Comparison of ENCODE assay signal across 16 cellular contexts in genomic region chr6:137282253-137282652, GRCh38.
DNase-seq lines count a peak whose midpoint lies in the region; ATAC-seq and TF ChIP-seq lines count a peak whose summit lies in the region.
"Had no signal": no experiment of that assay in that cellular context is flagged by ENCODE, and none has a peak within 500 bp of the region (broad histone marks: within the 10 kb centered on the region; RNA-seq: fewer than 3 reads in every experiment).

No MANE protein-coding gene starts in this region.

- H3K27me3 Mint-ChIP-seq in activated B cell treated with CpG ODN at 0.5 μM for 24 hours (no peaks in the 10 kb centered on the region), glutamatergic neuron (ENCODE audit: unreplicated experiment) (peaks cover 5% of the 10 kb centered on the region), type B pancreatic cell (peaks cover 25% of the 10 kb centered on the region)

- H3K9me3 Mint-ChIP-seq in activated B cell treated with CpG ODN at 0.5 μM for 24 hours (no peaks in the 10 kb centered on the region), glutamatergic neuron (ENCODE audit: unreplicated experiment) (peaks cover 3% of the 10 kb centered on the region), type B pancreatic cell (no peaks in the 10 kb centered on the region)
- H3K9me3 Mint-ChIP-seq: effector memory CD8-positive, alpha-beta T cell; T-helper 2 cell treated with Interferon-gamma antibody and Interleukin-4, amounts not matched to agents 5 μg/mL and 100 μg/mL, for 36 hours had no signal

- peak overlapping the region; percentile 33 for H3K4me3 Mint-ChIP-seq in activated B cell treated with CpG ODN at 0.5 μM for 24 hours
- no peak overlapping the region for H3K4me3 Mint-ChIP-seq in glutamatergic neuron (ENCODE audit: unreplicated experiment)
- H3K4me3 Mint-ChIP-seq in type B pancreatic cell: no peak overlapping the region
- H3K4me3 Mint-ChIP-seq: T-helper 2 cell treated with Interferon-gamma antibody and Interleukin-4, amounts not matched to agents 5 μg/mL and 100 μg/mL, for 36 hours had no signal

- no peak for TF ChIP-seq CTCF in activated B cell treated with CpG ODN at 0.5 μM for 24 hours (IDR thresholded peaks at IDR 0.05)
- TF ChIP-seq CTCF in glutamatergic neuron (IDR thresholded peaks at IDR 0.05; ENCODE audit: partially characterized antibody, unreplicated experiment): no peak
- TF ChIP-seq CTCF in type B pancreatic cell (conservative IDR thresholded peaks at IDR 0.05): no peak

- CTCF ChIA-PET in activated B cell treated with CpG ODN at 0.5 μM for 24 hours (lab: Charles Lee): interaction anchor here (1.0 kb wide), 1 partner anchor 32 kb away, joined by 3 read pairs; no protein-coding TSS in a partner anchor

- DNase-seq in AML-193 (lab: John Stamatoyannopoulos, UW) (peak; percentile 52 to 56), Kasumi-1 (lab: John Stamatoyannopoulos, UW) (peak; percentile 94), activated B cell treated with CpG ODN at 0.5 μM for 24 hours (no peak), glutamatergic neuron (no peak), mucosa of gallbladder (ENCODE audit: low spot score) (no peak), type B pancreatic cell (ENCODE audit: extremely low spot score, unreplicated experiment) (no peak)
- DNase-seq: activated T-cell treated with anti-CD3 and anti-CD28 coated beads, Interleukin-2, amount 50 U/mL, for 48 hours; Calu3; effector memory CD8-positive, alpha-beta T cell; left cardiac atrium; MM.1S; NCI-H2081 treated with DMSO at 0.1 percent for 48 hours; stimulated activated naive CD4-positive, alpha-beta T cell treated with Interleukin-2 at 50 U/mL for 16 hours had no signal

- H3K27ac Mint-ChIP-seq in activated B cell treated with CpG ODN at 0.5 μM for 24 hours (peak overlapping the region; percentile 37), glutamatergic neuron (ENCODE audit: unreplicated experiment) (no peak overlapping the region), type B pancreatic cell (no peak overlapping the region)
- H3K27ac Mint-ChIP-seq: T-helper 2 cell treated with Interferon-gamma antibody and Interleukin-4, amounts not matched to agents 5 μg/mL and 100 μg/mL, for 36 hours had no signal

- POLR2A ChIA-PET in activated B cell treated with CpG ODN at 0.5 μM for 24 hours (lab: Charles Lee): no interaction called here

- H3K4me1 Mint-ChIP-seq in activated B cell treated with CpG ODN at 0.5 μM for 24 hours (peaks cover 54% of the 10 kb centered on the region), glutamatergic neuron (ENCODE audit: low read depth, unreplicated experiment) (peaks cover 16% of the 10 kb centered on the region), type B pancreatic cell (ENCODE audit: unreplicated experiment) (peaks cover 7% of the 10 kb centered on the region)

- intact Hi-C loops in activated B cell treated with CpG ODN at 0.5 μM for 24 hours (cut with micrococcal nuclease): no loop called here

- ATAC-seq in GM18498 (IDR thresholded peaks at IDR 0.05; ENCODE audit: unreplicated experiment) (peak; percentile 52), activated B cell treated with CpG ODN at 0.5 μM for 24 hours (ENCODE audit: low read depth) (peak; percentile 72), SK-N-SH treated with all-trans-retinoic acid at 6 μM for 48 hours (no peak)
- ATAC-seq: effector memory CD8-positive, alpha-beta T cell had no signal

- H3K36me3 Mint-ChIP-seq in activated B cell treated with CpG ODN at 0.5 μM for 24 hours (ENCODE audit: low read depth) (no peaks in the 10 kb centered on the region), glutamatergic neuron (ENCODE audit: unreplicated experiment) (no peaks in the 10 kb centered on the region), type B pancreatic cell (no peaks in the 10 kb centered on the region)

TF ChIP-seq in SK-N-SH treated with all-trans-retinoic acid at 6 μM for 48 hours, 23 proteins besides CTCF, POLR2A, EP300 and RAD21:
- TF ChIP-seq, protein P1, sequence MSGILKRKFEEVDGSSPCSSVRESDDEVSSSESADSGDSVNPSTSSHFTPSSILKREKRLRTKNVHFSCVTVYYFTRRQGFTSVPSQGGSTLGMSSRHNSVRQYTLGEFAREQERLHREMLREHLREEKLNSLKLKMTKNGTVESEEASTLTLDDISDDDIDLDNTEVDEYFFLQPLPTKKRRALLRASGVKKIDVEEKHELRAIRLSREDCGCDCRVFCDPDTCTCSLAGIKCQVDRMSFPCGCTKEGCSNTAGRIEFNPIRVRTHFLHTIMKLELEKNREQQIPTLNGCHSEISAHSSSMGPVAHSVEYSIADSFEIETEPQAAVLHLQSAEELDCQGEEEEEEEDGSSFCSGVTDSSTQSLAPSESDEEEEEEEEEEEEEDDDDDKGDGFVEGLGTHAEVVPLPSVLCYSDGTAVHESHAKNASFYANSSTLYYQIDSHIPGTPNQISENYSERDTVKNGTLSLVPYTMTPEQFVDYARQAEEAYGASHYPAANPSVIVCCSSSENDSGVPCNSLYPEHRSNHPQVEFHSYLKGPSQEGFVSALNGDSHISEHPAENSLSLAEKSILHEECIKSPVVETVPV (CRISPR knock-in tag; IDR thresholded peaks at IDR 0.05): no peak
- TF ChIP-seq ESRRG (CRISPR knock-in tag; IDR thresholded peaks at IDR 0.05) (no peak), ZFP30 (CRISPR knock-in tag; IDR thresholded peaks at IDR 0.05) (no peak), CSDC2 (CRISPR knock-in tag; IDR thresholded peaks at IDR 0.05) (no peak), CREB5 (CRISPR knock-in tag; IDR thresholded peaks at IDR 0.05; ENCODE audit: low read depth) (no peak), ZNF8 (CRISPR knock-in tag; IDR thresholded peaks at IDR 0.05) (no peak), ZNF565 (CRISPR knock-in tag; conservative IDR thresholded peaks at IDR 0.05; ENCODE audit: low read depth) (no peak), ZC3H10 (CRISPR knock-in tag; IDR thresholded peaks at IDR 0.05) (no peak)
- TF ChIP-seq, protein P2, sequence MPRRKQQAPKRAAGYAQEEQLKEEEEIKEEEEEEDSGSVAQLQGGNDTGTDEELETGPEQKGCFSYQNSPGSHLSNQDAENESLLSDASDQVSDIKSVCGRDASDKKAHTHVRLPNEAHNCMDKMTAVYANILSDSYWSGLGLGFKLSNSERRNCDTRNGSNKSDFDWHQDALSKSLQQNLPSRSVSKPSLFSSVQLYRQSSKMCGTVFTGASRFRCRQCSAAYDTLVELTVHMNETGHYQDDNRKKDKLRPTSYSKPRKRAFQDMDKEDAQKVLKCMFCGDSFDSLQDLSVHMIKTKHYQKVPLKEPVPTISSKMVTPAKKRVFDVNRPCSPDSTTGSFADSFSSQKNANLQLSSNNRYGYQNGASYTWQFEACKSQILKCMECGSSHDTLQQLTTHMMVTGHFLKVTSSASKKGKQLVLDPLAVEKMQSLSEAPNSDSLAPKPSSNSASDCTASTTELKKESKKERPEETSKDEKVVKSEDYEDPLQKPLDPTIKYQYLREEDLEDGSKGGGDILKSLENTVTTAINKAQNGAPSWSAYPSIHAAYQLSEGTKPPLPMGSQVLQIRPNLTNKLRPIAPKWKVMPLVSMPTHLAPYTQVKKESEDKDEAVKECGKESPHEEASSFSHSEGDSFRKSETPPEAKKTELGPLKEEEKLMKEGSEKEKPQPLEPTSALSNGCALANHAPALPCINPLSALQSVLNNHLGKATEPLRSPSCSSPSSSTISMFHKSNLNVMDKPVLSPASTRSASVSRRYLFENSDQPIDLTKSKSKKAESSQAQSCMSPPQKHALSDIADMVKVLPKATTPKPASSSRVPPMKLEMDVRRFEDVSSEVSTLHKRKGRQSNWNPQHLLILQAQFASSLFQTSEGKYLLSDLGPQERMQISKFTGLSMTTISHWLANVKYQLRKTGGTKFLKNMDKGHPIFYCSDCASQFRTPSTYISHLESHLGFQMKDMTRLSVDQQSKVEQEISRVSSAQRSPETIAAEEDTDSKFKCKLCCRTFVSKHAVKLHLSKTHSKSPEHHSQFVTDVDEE (CRISPR knock-in tag; IDR thresholded peaks at IDR 0.05): no peak

Comparison
In these comparisons a context has a peak if more than half of its experiments do, and no peak if none do; other contexts are left out.
1. DNase-seq: peak in AML-193 (2 of 2) and Kasumi-1 (2 of 2); none in activated B cell treated with CpG ODN at 0.5 μM for 24 hours (single experiment), glutamatergic neuron (single experiment), mucosa of gallbladder (single experiment) and type B pancreatic cell (single experiment).